In the genomic region with DNA sequence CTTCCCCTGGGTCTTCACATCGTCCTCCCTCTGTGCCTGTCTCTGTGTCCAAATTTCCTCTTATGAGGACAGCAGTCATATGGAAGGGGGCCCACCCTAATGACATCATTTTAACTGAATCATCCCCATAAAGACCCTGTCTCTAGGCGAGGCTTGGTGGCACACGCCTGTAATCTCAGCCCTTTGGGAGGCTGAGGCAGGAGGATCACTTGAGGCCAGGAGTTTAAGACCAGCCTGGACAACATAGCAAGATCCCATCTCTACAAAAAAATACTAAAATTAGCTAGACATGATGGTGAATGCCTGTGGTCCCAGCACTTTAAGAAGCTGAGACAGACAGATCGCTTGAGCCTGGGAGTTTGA, we compare ENCODE assay signal across 8 cellular contexts. TPM values are rescaled to one million over a fixed set of nuclear protein-coding genes. Genes with fewer than 3 reads are reported as not detected.
DNase-seq lines count a peak whose midpoint lies in the region; ATAC-seq and TF ChIP-seq lines count a peak whose summit lies in the region.

No MANE protein-coding gene starts in this region.

- no peak for ATAC-seq in activated B cell treated with CpG ODN at 0.5 μM for 24 hours (ENCODE audit: low read depth)
- ATAC-seq in GM21515 (IDR thresholded peaks at IDR 0.05; ENCODE audit: unreplicated experiment) = no peak
- no peak for ATAC-seq in HG03565 (IDR thresholded peaks at IDR 0.05; ENCODE audit: unreplicated experiment)

- H3K27me3 Mint-ChIP-seq in activated B cell treated with CpG ODN at 0.5 μM for 24 hours = no peaks in the 10 kb centered on the region

- peak overlapping the region; percentile 72 for H3K4me3 Mint-ChIP-seq in activated B cell treated with CpG ODN at 0.5 μM for 24 hours

- intact Hi-C loops in activated B cell treated with CpG ODN at 0.5 μM for 24 hours (cut with micrococcal nuclease) = loop anchor here (1.0 kb wide), 3 partner anchors 25 to 55 kb away; no protein-coding TSS in a partner anchor

- POLR2A ChIA-PET in activated B cell treated with CpG ODN at 0.5 μM for 24 hours (lab: Charles Lee) = interaction anchor here (1.0 to 2.1 kb wide), 3 partner anchors 25 to 91 kb away, joined by 3 to 9 read pairs (median 4); no protein-coding TSS in a partner anchor

- peaks cover 80% of the 10 kb centered on the region for H3K4me1 Mint-ChIP-seq in activated B cell treated with CpG ODN at 0.5 μM for 24 hours

- H3K4me3 ChIP-seq in GM12864 (ENCODE audit: low read depth, low read length) (peak overlapping the region; percentile 83), fibroblast of villous mesenchyme (ENCODE audit: low read depth, low read length) (peak overlapping the region; percentile 66), skin epidermis (no peak overlapping the region)

- no peak for TF ChIP-seq CTCF in GM12864 (IDR thresholded peaks at IDR 0.05; ENCODE audit: low read depth, low read length, missing control alignments)
- TF ChIP-seq CTCF in activated B cell treated with CpG ODN at 0.5 μM for 24 hours (IDR thresholded peaks at IDR 0.05) = no peak
- TF ChIP-seq CTCF in fibroblast of villous mesenchyme (IDR thresholded peaks at IDR 0.05; ENCODE audit: insufficient read depth, low read depth, low read length) = no peak

- no peaks in the 10 kb centered on the region for H3K9me3 Mint-ChIP-seq in activated B cell treated with CpG ODN at 0.5 μM for 24 hours

- peak overlapping the region; percentile 80 for H3K27ac Mint-ChIP-seq in activated B cell treated with CpG ODN at 0.5 μM for 24 hours

- DNase-seq in GM12864 (ENCODE audit: low read depth) (no peak), activated B cell treated with CpG ODN at 0.5 μM for 24 hours (no peak), fibroblast of villous mesenchyme (ENCODE audit: low read depth) (no peak), NCI-H446 treated with DMSO at 0.1 percent for 48 hours (lab: John Stamatoyannopoulos, UW) (no peak), globus pallidus (ENCODE audit: low spot score) (no peak)

- peak overlapping the region in 17 of 21 experiments; percentile 63 to 94 (median 83) for H3K27ac ChIP-seq in skin epidermis

- H3K36me3 Mint-ChIP-seq in activated B cell treated with CpG ODN at 0.5 μM for 24 hours (ENCODE audit: low read depth) = peaks cover 27% of the 10 kb centered on the region

- CTCF ChIA-PET in activated B cell treated with CpG ODN at 0.5 μM for 24 hours (lab: Charles Lee) = interaction anchor here (1.6 kb wide), 1 partner anchor 10 kb away, joined by 5 read pairs; no protein-coding TSS in a partner anchor

RNA-seq across cellular contexts. Expression of gene MYO9B, which starts 4.8 kb away (rescaled TPM):
- total RNA-seq in activated B cell treated with CpG ODN at 0.5 μM for 24 hours = 217 and 239 TPM in 2 replicates
- total RNA-seq in fibroblast of villous mesenchyme = 99.3 and 118 TPM in 2 replicates

RNA-seq across cellular contexts. Expression of gene HAUS8, which starts 5.2 kb away (rescaled TPM):
- total RNA-seq in activated B cell treated with CpG ODN at 0.5 μM for 24 hours = 15.8 and 17.8 TPM in 2 replicates
- 3.5 TPM in 2 replicates for total RNA-seq in fibroblast of villous mesenchyme

RNA-seq across cellular contexts. Expression of gene CPAMD8, which starts 53.8 kb away (rescaled TPM):
- 1.7 and 1.8 TPM in 2 replicates for total RNA-seq in activated B cell treated with CpG ODN at 0.5 μM for 24 hours
- total RNA-seq in fibroblast of villous mesenchyme = 0.43 and 0.64 TPM in 2 replicates

Comparison
In these comparisons a context has a peak if more than half of its experiments do, and no peak if none do; other contexts are left out.
1. H3K4me3 ChIP-seq: peak in GM12864 (single experiment) and fibroblast of villous mesenchyme (single experiment); none in skin epidermis (0 of 7).